8 cellular contexts compared by ENCODE assay signal in the genomic region with DNA sequence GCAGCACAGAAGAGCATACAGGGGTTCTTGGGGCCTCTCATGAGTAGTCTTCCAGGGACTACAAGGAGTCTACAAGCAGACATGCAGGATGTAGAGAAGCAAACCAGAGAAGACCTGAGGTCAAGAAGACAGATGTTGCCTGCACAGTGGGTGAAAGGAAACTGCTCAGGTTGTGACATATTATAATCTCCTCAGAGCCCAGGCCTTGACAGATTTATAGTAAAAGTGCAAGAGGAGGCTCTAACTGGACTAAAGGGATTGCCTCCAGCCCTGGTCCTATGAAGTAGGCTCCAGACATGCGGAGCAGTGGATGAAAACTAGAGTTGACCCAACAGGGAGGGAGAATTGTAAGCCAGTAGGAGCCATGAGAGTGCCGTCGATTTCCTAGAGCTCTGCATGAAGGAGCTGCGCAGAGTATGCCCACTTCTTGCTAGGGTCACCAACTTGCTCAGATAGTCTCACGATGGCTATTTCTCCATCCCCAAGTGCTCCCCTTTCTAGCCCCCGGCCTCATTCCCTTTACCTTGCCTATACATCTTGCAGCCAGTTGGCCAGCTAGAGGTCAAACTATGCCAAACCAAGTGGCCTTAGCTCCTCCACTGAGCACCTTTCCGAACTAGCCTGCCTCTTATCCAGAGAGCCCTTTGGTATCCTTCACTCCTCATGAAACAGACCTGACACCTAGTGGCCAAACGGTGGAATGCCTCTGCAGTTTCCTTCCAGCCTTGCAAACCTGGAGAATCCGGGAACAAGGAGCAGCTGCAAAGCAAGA. TPM values are rescaled to one million over a fixed set of nuclear protein-coding genes. Genes with fewer than 3 reads are reported as not detected.
DNase-seq lines count a peak whose midpoint lies in the region; ATAC-seq and TF ChIP-seq lines count a peak whose summit lies in the region.

No MANE protein-coding gene starts in this region.

- DNase-seq in CD1c-positive myeloid dendritic cell (ENCODE audit: extremely low spot score) (peak; percentile 82), HFF-Myc (ENCODE audit: extremely low read depth, low read depth) (peak; percentile 80), NCI-H526 treated with DMSO at 0.1 percent for 48 hours (lab: John Stamatoyannopoulos, UW) (peak; percentile 38), ecto neural progenitor cell (ENCODE audit: low spot score) (peak; percentile 80), lower lobe of right lung (peak; percentile 60)
- peak; percentile 24 to 29 for DNase-seq in activated CD4-positive, alpha-beta T cell treated with anti-CD3 and anti-CD28 coated beads, Interleukin-2, amount 50 U/mL, for 24 hours (ENCODE audit: low read depth in 1 of 2, low spot score in 1 of 2)
- DNase-seq in stimulated activated CD4-positive, alpha-beta T cell treated with anti-CD3 and anti-CD28 coated beads, TNF-alpha, amount 100 ng/mL, for 4 hours (ENCODE audit: low read depth in 3 of 3), result peak; percentile 9 to 12 (median 9)

- H3K4me3 ChIP-seq in HFF-Myc (replicated peaks; ENCODE audit: low read depth, low read length) (no peak overlapping the region), lower lobe of right lung (no peak overlapping the region)

- no peaks in the 10 kb centered on the region for H3K9me3 ChIP-seq in lower lobe of right lung

- H3K27me3 ChIP-seq in lower lobe of right lung (ENCODE audit: low read depth), result no peaks in the 10 kb centered on the region

- H3K4me1 ChIP-seq in lower lobe of right lung, result peaks cover 34% of the 10 kb centered on the region

- peaks cover 40% of the 10 kb centered on the region for H3K36me3 ChIP-seq in lower lobe of right lung

- TF ChIP-seq CTCF in HFF-Myc (IDR thresholded peaks at IDR 0.05; ENCODE audit: low read depth, low read length, missing control alignments), result peak; percentile 99
- TF ChIP-seq CTCF in lower lobe of right lung (IDR thresholded peaks at IDR 0.05), result peak; percentile 93

- ATAC-seq in lower lobe of right lung, result peak; percentile 92 to 94
- no peak for ATAC-seq in GM19328 (IDR thresholded peaks at IDR 0.05; ENCODE audit: unreplicated experiment)

- intact Hi-C loops in lower lobe of right lung (cut with DNase I), result loop anchor here (5.0 kb wide), 1 partner anchor 85 kb away; no protein-coding TSS in a partner anchor

- peak overlapping the region; percentile 19 for H3K27ac ChIP-seq in lower lobe of right lung

RNA-seq across cellular contexts. Expression of a gene that starts 36.2 kb away (rescaled TPM):
- total RNA-seq in lower lobe of right lung, result 34.1 TPM

Comparison
In these comparisons a context has a peak if more than half of its experiments do, and no peak if none do; other contexts are left out.
1. DNase-seq: peak in every context shown above with its lines; median percentile 82 in CD1c-positive myeloid dendritic cell; 80 in HFF-Myc; 80 in ecto neural progenitor cell; 60 in lower lobe of right lung; 38 in NCI-H526 treated with DMSO at 0.1 percent for 48 hours; 26 in activated CD4-positive, alpha-beta T cell treated with anti-CD3 and anti-CD28 coated beads, Interleukin-2, amount 50 U/mL, for 24 hours; 9 in stimulated activated CD4-positive, alpha-beta T cell treated with anti-CD3 and anti-CD28 coated beads, TNF-alpha, amount 100 ng/mL, for 4 hours.